8 cellular contexts compared by ENCODE assay signal in the genomic region with DNA sequence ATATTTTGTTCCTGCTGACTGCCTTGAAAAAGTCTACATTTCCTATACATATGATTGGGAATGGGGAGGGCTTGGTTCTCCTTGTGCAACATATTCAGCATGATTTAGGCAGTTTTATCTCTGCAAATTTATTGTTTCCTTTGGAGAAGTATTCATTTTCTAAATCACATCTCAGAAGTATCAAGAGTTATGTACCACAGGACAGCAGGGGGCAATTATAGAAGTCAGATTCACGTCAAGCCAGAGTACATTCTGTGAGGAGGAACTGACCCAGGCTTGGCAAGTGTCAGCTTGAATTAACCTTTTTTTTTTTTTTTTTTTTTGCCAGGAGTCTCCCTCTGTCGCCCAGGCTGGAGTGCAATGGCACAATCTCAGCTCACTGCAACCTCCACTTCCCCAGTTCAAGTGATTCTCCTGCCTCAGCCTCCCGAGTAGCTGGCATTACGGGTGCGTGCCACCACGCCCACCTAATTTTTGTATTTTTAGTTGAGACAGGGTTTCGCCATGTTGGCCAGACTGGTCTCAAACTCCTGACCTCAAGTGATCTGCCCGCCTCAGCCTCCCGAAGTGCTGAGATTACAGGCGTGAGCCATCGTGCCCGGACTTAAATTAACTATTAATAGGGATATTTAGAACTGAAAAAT. TPM values are rescaled to one million over a fixed set of nuclear protein-coding genes. Genes with fewer than 3 reads are reported as not detected.
A peak's percentile ranks its signal among the peaks of the same experiment; 100 is the strongest.
DNase-seq lines count a peak whose midpoint lies in the region; ATAC-seq, FAIRE-seq and TF ChIP-seq lines count a peak whose summit lies in the region.
"Not testable (repeated sequence)": the region's sequence is repeated elsewhere in the genome, so short reads cannot be mapped to it uniquely, and the experiment has no call there.

No MANE protein-coding gene starts in this region.

- intact Hi-C loops in psoas muscle (cut with DNase I); uterus (cut with DNase I; ENCODE audit: low total_unique reads): not testable (repeated sequence)

- H3K36me3 ChIP-seq in duodenal mucosa (ENCODE audit: control insufficient read depth in 1 of 2, insufficient read depth in 2 of 2, low read length in 2 of 2); keratinocyte (ENCODE audit: control insufficient read depth in 2 of 2, extremely low read depth in 1 of 2, insufficient read depth in 2 of 2, low read length in 2 of 2); psoas muscle (ENCODE audit: insufficient read depth in 1 of 2, low read depth in 1 of 2); uterus: not testable (repeated sequence)

- 75 to 80% (median 76%) methylated on average over 12 of the region's 12 CpGs for WGBS in psoas muscle, 3 donors

- peak overlapping the region; percentile 70 for H2AFZ ChIP-seq in keratinocyte (ENCODE audit: control insufficient read depth, low read length)

- dilution Hi-C loops in keratinocyte (cut with MboI; ENCODE audit: extremely low pct_ligation_motif_present, low sequenced_read_pairs) = not testable (repeated sequence)

- H3K27ac Mint-ChIP-seq in activated T-helper 17 cell treated with anti-CD3 and anti-CD28 coated beads, Interleukin-2, amount 50 U/mL, for 72 hours = peak overlapping the region; percentile 93

- H3K9me1 ChIP-seq in keratinocyte (ENCODE audit: control insufficient read depth, extremely low read depth, insufficient read depth, low read length) = not testable (repeated sequence)

- peak overlapping the region; percentile 32 to 37 for H3K9ac ChIP-seq in duodenal mucosa (ENCODE audit: low read depth in 1 of 2, low read length in 2 of 2)
- not testable (repeated sequence) for H3K9ac ChIP-seq in keratinocyte (ENCODE audit: control insufficient read depth, extremely low read depth, insufficient read depth, low read length)

- TF ChIP-seq POLR2A in uterus (IDR thresholded peaks at IDR 0.05) = not testable (repeated sequence)

- not testable (repeated sequence) for H3K27me3 ChIP-seq in HL-60 (ENCODE audit: insufficient read depth, poor library complexity, severe bottlenecking); duodenal mucosa (ENCODE audit: control insufficient read depth in 1 of 2, insufficient read depth in 2 of 2, low read length in 2 of 2); keratinocyte (ENCODE audit: control insufficient read depth, extremely low read depth, insufficient read depth, low read length); psoas muscle (ENCODE audit: insufficient read depth in 3 of 3, low read length in 2 of 3); uterus

- not testable (repeated sequence) for FAIRE-seq in keratinocyte (lab: Jason Lieb, UNC)

- peaks cover 39 to 42% of the 10 kb centered on the region in 2 donors for H3K4me1 ChIP-seq in duodenal mucosa (ENCODE audit: control insufficient read depth in 1 of 2, insufficient read depth in 2 of 2, low read length in 2 of 2)
- not testable (repeated sequence) for H3K4me1 ChIP-seq in keratinocyte (ENCODE audit: control insufficient read depth, extremely low read depth, insufficient read depth, low read length); psoas muscle; uterus

- H3K4me1 Mint-ChIP-seq in activated T-helper 17 cell treated with anti-CD3 and anti-CD28 coated beads, Interleukin-2, amount 50 U/mL, for 72 hours = peaks cover 55% of the 10 kb centered on the region

- not testable (repeated sequence) for H3K4me3 ChIP-seq in HL-60 (replicated peaks; ENCODE audit: insufficient read depth, low read length); keratinocyte (ENCODE audit: control insufficient read depth in 2 of 3, extremely low read depth in 1 of 3, insufficient read depth in 2 of 3, low read depth in 1 of 3, low read length in 3 of 3); psoas muscle; uterus
- peak overlapping the region; percentile 0 to 58 for H3K4me3 ChIP-seq in duodenal mucosa (ENCODE audit: low read depth in 1 of 2, low read length in 2 of 2)

- H3K27ac ChIP-seq in HL-60 (replicated peaks) (peak overlapping the region; percentile 73), duodenal mucosa (ENCODE audit: low read depth, low read length) (peak overlapping the region; percentile 55), psoas muscle (peak overlapping the region; percentile 60), uterus (peak overlapping the region; percentile 79 to 86)
- H3K27ac ChIP-seq in keratinocyte (ENCODE audit: control insufficient read depth, insufficient read depth, low read length) = not testable (repeated sequence)

- DNase-seq in GM10248 (ENCODE audit: extremely low spot score) = peak; percentile 26
- peak in 1 of 2 experiments; percentile 54 for DNase-seq in HL-60 (ENCODE audit: low read depth in 1 of 2, low spot score in 1 of 2)
- DNase-seq in RPMI8226 = peak; percentile 77
- not testable (repeated sequence) for DNase-seq in keratinocyte (ENCODE audit: low read depth, low spot score); psoas muscle
- peak in 1 of 2 donors; percentile 26 for DNase-seq in uterus

- H3K9me3 ChIP-seq in duodenal mucosa (ENCODE audit: control insufficient read depth in 1 of 2, low read length in 2 of 2); keratinocyte (ENCODE audit: control insufficient read depth, low read depth, low read length); psoas muscle; uterus: not testable (repeated sequence)

- H4K20me1 ChIP-seq in keratinocyte (ENCODE audit: control insufficient read depth, extremely low read depth, insufficient read depth, low read length) = not testable (repeated sequence)

- H3K4me3 Mint-ChIP-seq in activated T-helper 17 cell treated with anti-CD3 and anti-CD28 coated beads, Interleukin-2, amount 50 U/mL, for 72 hours = peak overlapping the region; percentile 85

- H3K79me2 ChIP-seq in keratinocyte (ENCODE audit: control insufficient read depth, insufficient read depth, low read length) = not testable (repeated sequence)

- POLR2A ChIA-PET in GM10248 (lab: Yijun Ruan, JAX) = interaction anchor here (0.6 to 1.2 kb wide), 3 partner anchors 13 to 32 kb away, joined by 5 to 10 read pairs (median 5); a partner anchor contains a TSS

- CTCF ChIA-PET in GM10248 (lab: Yijun Ruan, JAX) = interaction anchor here (0.8 to 1.8 kb wide), 3 partner anchors 10 to 31 kb away, joined by 3 to 4 read pairs (median 3); no protein-coding TSS in a partner anchor

- H3K27me3 Mint-ChIP-seq in activated T-helper 17 cell treated with anti-CD3 and anti-CD28 coated beads, Interleukin-2, amount 50 U/mL, for 72 hours = not testable (repeated sequence)

- not testable (repeated sequence) for TF ChIP-seq CTCF in GM10248 (IDR thresholded peaks at IDR 0.05; ENCODE audit: control extremely low read depth, extremely low read depth, low read depth, missing control alignments); HL-60 (IDR thresholded peaks at IDR 0.05; ENCODE audit: insufficient read depth, low read length); keratinocyte (optimal IDR thresholded peaks at IDR 0.05 in 1 of 3, IDR thresholded peaks at IDR 0.05 in 1 of 3, conservative IDR thresholded peaks at IDR 0.05 in 1 of 3; ENCODE audit: extremely low read depth in 1 of 3, insufficient read depth in 2 of 3, low read length in 3 of 3); psoas muscle (IDR thresholded peaks at IDR 0.05)
- TF ChIP-seq CTCF in uterus (IDR thresholded peaks at IDR 0.05) = peak in 1 of 4 experiments; percentile 5

- not testable (repeated sequence) for H3K9me3 Mint-ChIP-seq in activated T-helper 17 cell treated with anti-CD3 and anti-CD28 coated beads, Interleukin-2, amount 50 U/mL, for 72 hours

- H3K4me2 ChIP-seq in keratinocyte (ENCODE audit: control insufficient read depth, extremely low read depth, insufficient read depth, low read depth, low read length) = peak overlapping the region; percentile 39

- not testable (repeated sequence) for ATAC-seq in activated T-helper 17 cell treated with anti-CD3 and anti-CD28 coated beads, Interleukin-2, amount 50 U/mL, for 72 hours (replicated peaks)
- ATAC-seq in psoas muscle = peak in 1 of 4 donors; percentile 60

- H3K36me3 Mint-ChIP-seq in activated T-helper 17 cell treated with anti-CD3 and anti-CD28 coated beads, Interleukin-2, amount 50 U/mL, for 72 hours (ENCODE audit: low read depth) = not testable (repeated sequence)

RNA-seq across cellular contexts. Expression of a gene that starts 18.2 kb away (rescaled TPM):
- 100 to 1,000 TPM in 1 of 2 donors, 10 to 100 TPM in 1; 99.5 to 106 TPM for total RNA-seq in activated T-helper 17 cell treated with anti-CD3 and anti-CD28 coated beads, Interleukin-2, amount 50 U/mL, for 72 hours
- 8.7 to 18.5 TPM (median 12.1 TPM) in 3 replicates for polyA plus RNA-seq in keratinocyte
- polyA plus RNA-seq in keratinocyte (2011; ENCODE audit: low read depth) = 80.5 TPM
- 5.5 and 11.6 TPM in 2 replicates for polyA plus RNA-seq in keratinocyte (2011; cell fraction: cytosol; rRNA removed)
- polyA plus RNA-seq in keratinocyte (2011; cell fraction: nucleus; rRNA removed) = 17.9 and 26.2 TPM in 2 replicates
- 11.5 and 13.2 TPM in 2 replicates for polyA plus RNA-seq in keratinocyte (2012; ENCODE audit: low replicate concordance)
- 7.7 to 49.1 TPM (median 18.8 TPM) in 3 replicates for polyA minus RNA-seq in keratinocyte
- 15.7 TPM for polyA minus RNA-seq in keratinocyte (2011; cell fraction: cytosol; rRNA and poly(A)+ RNA removed)
- 47.4 and 66.6 TPM in 2 replicates for polyA minus RNA-seq in keratinocyte (2011; cell fraction: nucleus; rRNA and poly(A)+ RNA removed)
- 10 to 100 TPM; 20.3 to 23.0 (median 21.6) TPM for total RNA-seq in psoas muscle
- polyA plus RNA-seq in psoas muscle = 10 to 100 TPM in 1 of 3 donors, 1 to 10 TPM in 2; 6.2 to 11.6 (median 7.5) TPM
- 100 to 1,000 TPM in 2 of 4 donors, 10 to 100 TPM in 2; 58.4 to 270 (median 98.6) TPM for total RNA-seq in uterus
